In genomic region chr11:11409916-11410315, GRCh38 we compare ENCODE assay signal across 13 cellular contexts.
DNase-seq lines count a peak whose midpoint lies in the region; ATAC-seq lines count a peak whose summit lies in the region.
"Had no signal": no experiment of that assay in that cellular context is flagged by ENCODE, and none has a peak within 500 bp of the region (broad histone marks: within the 10 kb centered on the region; RNA-seq: fewer than 3 reads in every experiment).

No MANE protein-coding gene starts in this region.

- no peaks in the 10 kb centered on the region for H3K9me3 ChIP-seq in iPS-15b (ENCODE audit: control insufficient read depth, insufficient read depth, low read length)
- H3K9me3 ChIP-seq in effector memory CD4-positive, alpha-beta T cell (ENCODE audit: control insufficient read depth, low read length) = no peaks in the 10 kb centered on the region

- peak overlapping the region; percentile 32 for H3K9ac ChIP-seq in iPS-15b (ENCODE audit: low read depth, low read length)

- ATAC-seq in GM21447 (IDR thresholded peaks at IDR 0.05; ENCODE audit: unreplicated experiment) (no peak), HG02870 (IDR thresholded peaks at IDR 0.05; ENCODE audit: unreplicated experiment) (no peak)

- H3K36me3 ChIP-seq in iPS-15b (ENCODE audit: control insufficient read depth, insufficient read depth, low read length) = no peaks in the 10 kb centered on the region
- H3K36me3 ChIP-seq in effector memory CD4-positive, alpha-beta T cell (ENCODE audit: control insufficient read depth, insufficient read depth, low read length) = no peaks in the 10 kb centered on the region

- H3K27ac ChIP-seq in effector memory CD4-positive, alpha-beta T cell (ENCODE audit: insufficient read depth, low read length, poor library complexity, severe bottlenecking) = no peak overlapping the region
- H3K27ac ChIP-seq: HL-60 had no signal

- H3K4me1 ChIP-seq in iPS-15b (ENCODE audit: control insufficient read depth, insufficient read depth, low read length) = peaks cover 3% of the 10 kb centered on the region
- H3K4me1 ChIP-seq in effector memory CD4-positive, alpha-beta T cell (ENCODE audit: control insufficient read depth, insufficient read depth, low read length, poor library complexity, severe bottlenecking) = no peaks in the 10 kb centered on the region

- H3K27me3 ChIP-seq in iPS-15b (ENCODE audit: control insufficient read depth, insufficient read depth, low read length) = no peaks in the 10 kb centered on the region
- H3K27me3 ChIP-seq in effector memory CD4-positive, alpha-beta T cell (replicated peaks; ENCODE audit: control insufficient read depth, insufficient read depth, low read length, poor library complexity, severe bottlenecking) = no peaks in the 10 kb centered on the region

- DNase-seq in COLO668 (lab: John Stamatoyannopoulos, UW; ENCODE audit: unreplicated experiment) = peak; percentile 52
- DNase-seq in NCI-H1092 treated with DMSO at 0.1 percent for 48 hours (lab: John Stamatoyannopoulos, UW) = peak; percentile 68
- peak; percentile 97 for DNase-seq in NCI-H69 (lab: John Stamatoyannopoulos, UW)
- no peak for DNase-seq in effector memory CD4-positive, alpha-beta T cell
- DNase-seq in SHP77 treated with DMSO at 0.1 percent for 48 hours (lab: John Stamatoyannopoulos, UW) = no peak
- DNase-seq: activated CD4-positive, alpha-beta T cell treated with anti-CD3 and anti-CD28 coated beads, Interleukin-2, amount 10 ng/mL, durations not matched to agents 24 days and 14 days; effector CD8-positive, alpha-beta T cell; EL; stimulated activated CD4-positive, alpha-beta T cell treated with anti-CD3 and anti-CD28 coated beads, Interleukin-4, amount 100 ng/mL, for 4 hours had no signal

- H3K4me3 ChIP-seq in iPS-15b (ENCODE audit: low read depth, low read length) = no peak overlapping the region
- no peak overlapping the region for H3K4me3 ChIP-seq in effector memory CD4-positive, alpha-beta T cell (ENCODE audit: insufficient read depth, low read depth, low read length, poor library complexity, severe bottlenecking)

Comparison
In these comparisons a context has a peak if more than half of its experiments do, and no peak if none do; other contexts are left out.
1. DNase-seq: peak in COLO668 (single experiment), NCI-H1092 treated with DMSO at 0.1 percent for 48 hours (single experiment) and NCI-H69 (single experiment); none in effector memory CD4-positive, alpha-beta T cell (0 of 3) and SHP77 treated with DMSO at 0.1 percent for 48 hours (single experiment).